Comparison of ENCODE assay signal across 8 cellular contexts in the genomic region with DNA sequence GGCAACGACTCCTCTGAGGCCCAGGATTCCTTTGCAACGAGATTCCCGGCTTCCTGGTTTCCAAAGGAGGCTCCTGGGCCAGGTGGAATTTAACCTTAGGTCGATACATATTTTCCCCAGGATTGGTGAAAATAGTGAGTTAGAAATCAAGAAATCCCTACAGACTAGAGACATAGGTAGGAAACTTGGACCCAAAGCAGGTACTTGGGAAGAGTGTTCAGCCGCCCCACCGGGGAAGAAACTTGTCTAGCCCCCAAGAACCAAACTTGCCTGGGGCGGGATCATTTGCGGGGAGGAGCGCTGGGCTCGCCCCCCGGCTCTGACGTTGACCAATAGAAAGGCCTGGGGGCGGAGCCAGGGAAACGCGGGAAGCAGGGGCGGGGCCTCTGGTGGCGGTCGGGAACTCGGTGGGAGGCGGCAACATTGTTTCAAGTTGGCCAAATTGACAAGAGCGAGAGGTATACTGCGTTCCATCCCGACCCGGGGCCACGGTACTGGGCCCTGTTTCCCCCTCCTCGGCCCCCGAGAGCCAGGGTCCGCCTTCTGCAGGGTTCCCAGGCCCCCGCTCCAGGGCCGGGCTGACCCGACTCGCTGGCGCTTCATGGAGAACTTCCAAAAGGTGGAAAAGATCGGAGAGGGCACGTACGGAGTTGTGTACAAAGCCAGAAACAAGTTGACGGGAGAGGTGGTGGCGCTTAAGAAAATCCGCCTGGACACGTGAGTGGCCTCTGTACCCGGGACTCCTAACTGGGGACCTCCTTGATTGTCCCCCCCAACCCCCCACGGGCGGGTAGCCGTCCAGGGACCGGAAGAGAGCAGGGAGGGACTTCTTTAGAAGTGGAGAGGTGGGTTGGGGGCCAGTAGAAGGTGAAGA. TPM values are rescaled to one million over a fixed set of nuclear protein-coding genes. Genes with fewer than 3 reads are reported as not detected.
DNase-seq lines count a peak whose midpoint lies in the region; ATAC-seq and TF ChIP-seq lines count a peak whose summit lies in the region.

A gene (plus strand): TSS at position 423 of the 874 bp plus-strand sequence. CDS start 179 bp downstream, at position 602.

- DNase-seq in COLO668 (lab: John Stamatoyannopoulos, UW; ENCODE audit: unreplicated experiment) (peak; percentile 84), HL-60 (ENCODE audit: low read depth in 1 of 2, low spot score in 1 of 2) (peak; percentile 59 to 89), mesenchymal stem cell (peak; percentile 84)
- peak; percentile 79 for DNase-seq in NK-92 treated with Interleukin-12 subunit alpha and Interleukin-12 subunit beta, amount 100 ng/mL, for 24 hours (lab: John Stamatoyannopoulos, UW)
- peak; percentile 80 to 85 (median 84) for DNase-seq in effector memory CD8-positive, alpha-beta T cell
- DNase-seq in stimulated activated CD8-positive, alpha-beta memory T cell treated with anti-CD3 and anti-CD28 coated beads, Interleukin-12 subunit alpha, Interleukin-12 subunit beta, amount 100 ng/mL, for 24 hours (ENCODE audit: extremely low read depth): peak; percentile 75

- H2AK5ac ChIP-seq in mesenchymal stem cell (ENCODE audit: low read length, severe bottlenecking): peak within 1 kb of the TSS; percentile 53

- peak; percentile 99 for ATAC-seq in GM19463 (IDR thresholded peaks at IDR 0.05; ENCODE audit: unreplicated experiment)
- peak; percentile 97 for ATAC-seq in effector memory CD8-positive, alpha-beta T cell (replicated peaks)

- H4K8ac ChIP-seq in mesenchymal stem cell (ENCODE audit: low read length): peak within 1 kb of the TSS; percentile 76

- H3K18ac ChIP-seq in mesenchymal stem cell (ENCODE audit: low read depth in 1 of 2, low read length in 2 of 2): peak within 1 kb of the TSS; percentile 28 to 54

- no peaks in the 10 kb centered on the region for H3K4me1 ChIP-seq in mesenchymal stem cell (ENCODE audit: control insufficient read depth, insufficient read depth, low read depth, low read length)

- H3K14ac ChIP-seq in mesenchymal stem cell (ENCODE audit: low read length in 2 of 2): no peak within 1 kb of the TSS

- H3K4me1 Mint-ChIP-seq in effector memory CD8-positive, alpha-beta T cell (ENCODE audit: low read depth in 2 of 2): peaks cover 27 to 28% of the 10 kb centered on the region in 2 donors

- POLR2A ChIA-PET in activated CD8-positive, alpha-beta memory T cell treated with anti-CD3 and anti-CD28 coated beads for 36 hours (lab: Charles Lee): no interaction called here

- 2% methylated on average over 42 of the region's 45 CpGs for WGBS in mesenchymal stem cell

- H2BK5ac ChIP-seq in mesenchymal stem cell (ENCODE audit: low read depth, low read length, poor library complexity, severe bottlenecking): no peak within 1 kb of the TSS

- H2BK15ac ChIP-seq in mesenchymal stem cell (ENCODE audit: low read depth, poor library complexity, severe bottlenecking): peak within 1 kb of the TSS; percentile 73

- no peaks in the 10 kb centered on the region for H3K27me3 ChIP-seq in HL-60 (ENCODE audit: insufficient read depth, poor library complexity, severe bottlenecking)
- H3K27me3 ChIP-seq in mesenchymal stem cell (ENCODE audit: control insufficient read depth in 1 of 2, insufficient read depth in 1 of 2, low read length in 2 of 2): no peaks in the 10 kb centered on the region

- no peak within 1 kb of the TSS for H2BK12ac ChIP-seq in mesenchymal stem cell (ENCODE audit: low read length in 2 of 2)

- peaks cover 4 to 16% of the 10 kb centered on the region in 2 experiments for H3K36me3 ChIP-seq in mesenchymal stem cell (ENCODE audit: control insufficient read depth in 1 of 2, insufficient read depth in 2 of 2, low read depth in 1 of 2, low read length in 2 of 2)

- H3K4ac ChIP-seq in mesenchymal stem cell (ENCODE audit: low read depth in 1 of 2, low read length in 2 of 2): peak within 1 kb of the TSS in 1 of 2 experiments; percentile 62

- H3K27ac Mint-ChIP-seq in effector memory CD8-positive, alpha-beta T cell: peak within 1 kb of the TSS; percentile 92 to 95

- H3K4me2 ChIP-seq in mesenchymal stem cell (ENCODE audit: low read length, poor library complexity, severe bottlenecking): peak within 1 kb of the TSS; percentile 63

- H3K27me3 Mint-ChIP-seq in effector memory CD8-positive, alpha-beta T cell: no peaks in the 10 kb centered on the region

- H3K4me3 Mint-ChIP-seq in effector memory CD8-positive, alpha-beta T cell: peak within 1 kb of the TSS; percentile 97 to 98

- H3K9ac ChIP-seq in mesenchymal stem cell (ENCODE audit: low read length): peak within 1 kb of the TSS; percentile 90

- H2AFZ ChIP-seq in mesenchymal stem cell (ENCODE audit: low read depth, low read length): peak within 1 kb of the TSS; percentile 86

- no peak within 1 kb of the TSS for H3K23ac ChIP-seq in mesenchymal stem cell (ENCODE audit: low read length in 2 of 2)

- peak within 1 kb of the TSS; percentile 95 for H3K4me3 ChIP-seq in HL-60 (replicated peaks; ENCODE audit: insufficient read depth, low read length)
- peak within 1 kb of the TSS; percentile 65 to 92 for H3K4me3 ChIP-seq in mesenchymal stem cell (ENCODE audit: insufficient read depth in 1 of 2, low read depth in 1 of 2, low read length in 2 of 2)

- H4K91ac ChIP-seq in mesenchymal stem cell (ENCODE audit: low read length): no peak within 1 kb of the TSS

- TF ChIP-seq CTCF in HL-60 (IDR thresholded peaks at IDR 0.05; ENCODE audit: insufficient read depth, low read length): no peak

- peak within 1 kb of the TSS; percentile 70 for H3K27ac ChIP-seq in HL-60 (replicated peaks)
- peak within 1 kb of the TSS; percentile 15 for H3K27ac ChIP-seq in mesenchymal stem cell (ENCODE audit: low read length, poor library complexity, severe bottlenecking)

- H2BK120ac ChIP-seq in mesenchymal stem cell (ENCODE audit: low read depth, low read length): no peak within 1 kb of the TSS

- H3K79me1 ChIP-seq in mesenchymal stem cell (replicated peaks; ENCODE audit: low read length, poor library complexity, severe bottlenecking): peaks cover 27% of the 10 kb centered on the region

- CTCF ChIA-PET in activated CD8-positive, alpha-beta memory T cell treated with anti-CD3 and anti-CD28 coated beads for 36 hours (lab: Charles Lee): interaction anchor here (0.8 kb wide), 1 partner anchor 27 kb away, joined by 3 read pairs; no protein-coding TSS in a partner anchor

- H3K9me3 Mint-ChIP-seq in effector memory CD8-positive, alpha-beta T cell: no peaks in the 10 kb centered on the region

- peaks cover 2% of the 10 kb centered on the region for H3K36me3 Mint-ChIP-seq in effector memory CD8-positive, alpha-beta T cell (ENCODE audit: insufficient read depth)

- H3K9me3 ChIP-seq in mesenchymal stem cell (ENCODE audit: control insufficient read depth, low read length): no peaks in the 10 kb centered on the region

RNA-seq across cellular contexts. Expression of the gene that starts here (rescaled TPM):
- total RNA-seq in activated CD8-positive, alpha-beta memory T cell treated with anti-CD3 and anti-CD28 coated beads for 36 hours: 100 to 1,000 TPM; 124 to 133 TPM
- 24.1 TPM for polyA plus RNA-seq in mesenchymal stem cell (2013, experiment 1 of 2)
- 20.7 TPM for polyA plus RNA-seq in mesenchymal stem cell (2013, experiment 2 of 2)

Comparison
In these comparisons a context has a peak if more than half of its experiments do, and no peak if none do; other contexts are left out.
1. Peak in every context shown above with its lines: DNase-seq, ATAC-seq, H3K4me3 ChIP-seq and H3K27ac ChIP-seq.